In genomic region chr12:92562063-92562734, GRCh38 we compare ENCODE assay signal across 14 cellular contexts.
A peak's percentile ranks its signal among the peaks of the same experiment; 100 is the strongest.
DNase-seq lines count a peak whose midpoint lies in the region; ATAC-seq and TF ChIP-seq lines count a peak whose summit lies in the region.
"Had no signal": no experiment of that assay in that cellular context is flagged by ENCODE, and none has a peak within 500 bp of the region (broad histone marks: within the 10 kb centered on the region; RNA-seq: fewer than 3 reads in every experiment).

No MANE protein-coding gene starts in this region.

- H3K4me1 ChIP-seq in adrenal gland (replicated peaks in 1 of 2) (peaks cover 15 to 42% of the 10 kb centered on the region in 2 donors), left ventricle myocardium inferior (peaks cover 40% of the 10 kb centered on the region), stomach (peaks cover 12 to 45% (median 20%) of the 10 kb centered on the region in 4 donors)

- intact Hi-C loops in adrenal gland (cut with DNase I) (no loop called here), left ventricle myocardium inferior (cut with micrococcal nuclease) (loop anchor here (10.0 kb wide), 4 partner anchors 317 to 987 kb away; partner anchors contain the start of gene BTG1), stomach (cut with DNase I; ENCODE audit: low total_unique reads) (no loop called here)

- TF ChIP-seq POLR2A in adrenal gland (IDR thresholded peaks at IDR 0.05) (no peak), stomach (IDR thresholded peaks at IDR 0.05) (no peak)

- H3K27me3 ChIP-seq in adrenal gland: no peaks in the 10 kb centered on the region
- H3K27me3 ChIP-seq in left ventricle myocardium inferior (ENCODE audit: low read depth): no peaks in the 10 kb centered on the region
- H3K27me3 ChIP-seq in stomach: no peaks in the 10 kb centered on the region
- H3K27me3 ChIP-seq: dorsolateral prefrontal cortex had no signal

- H3K4me3 ChIP-seq in adrenal gland: no peak overlapping the region
- H3K4me3 ChIP-seq in left ventricle myocardium inferior: no peak overlapping the region
- H3K4me3 ChIP-seq in stomach: no peak overlapping the region
- H3K4me3 ChIP-seq: dorsolateral prefrontal cortex had no signal

- TF ChIP-seq CTCF in adrenal gland (IDR thresholded peaks at IDR 0.05) (no peak), left ventricle myocardium inferior (IDR thresholded peaks at IDR 0.05; ENCODE audit: borderline replicate concordance) (no peak), stomach (IDR thresholded peaks at IDR 0.05) (no peak)

- 66 to 92% (median 72%) methylated on average over 3 of the region's 3 CpGs for WGBS in adrenal gland, 4 donors
- WGBS in stomach, 5 donors: 59 to 70% (median 65%) methylated on average over 3 of the region's 3 CpGs

- ATAC-seq in GM21423 (IDR thresholded peaks at IDR 0.05; ENCODE audit: unreplicated experiment): no peak

- no peaks in the 10 kb centered on the region for H3K36me3 ChIP-seq in adrenal gland (replicated peaks in 1 of 2)
- no peaks in the 10 kb centered on the region for H3K36me3 ChIP-seq in left ventricle myocardium inferior
- no peaks in the 10 kb centered on the region for H3K36me3 ChIP-seq in stomach

- no peaks in the 10 kb centered on the region for H3K9me3 ChIP-seq in adrenal gland (replicated peaks in 1 of 3)
- peaks cover 6% of the 10 kb centered on the region for H3K9me3 ChIP-seq in left ventricle myocardium inferior (replicated peaks)
- no peaks in the 10 kb centered on the region for H3K9me3 ChIP-seq in stomach

- H3K27ac ChIP-seq in adrenal gland (peak overlapping the region in 3 of 5 donors; percentile 46 to 65 (median 59)), left ventricle myocardium inferior (replicated peaks) (peak overlapping the region; percentile 76), stomach (peak overlapping the region in 4 of 5 donors; percentile 18 to 79 (median 58))
- H3K27ac ChIP-seq: 22Rv1, VCaP had no signal

- DNase-seq in NCI-H82 treated with DMSO at 0.1 percent for 48 hours (lab: John Stamatoyannopoulos, UW; ENCODE audit: unreplicated experiment): peak; percentile 34
- no peak for DNase-seq in NCI-H82 (lab: John Stamatoyannopoulos, UW)
- no peak for DNase-seq in adrenal gland
- DNase-seq in left ventricle myocardium inferior: no peak
- DNase-seq in stomach: no peak
- DNase-seq in NK-92 treated with Interleukin-12 subunit alpha and Interleukin-12 subunit beta, amount 100 ng/mL, for 24 hours (lab: John Stamatoyannopoulos, UW): no peak
- DNase-seq in RKO (ENCODE audit: low spot score): no peak
- DNase-seq: activated CD8-positive, alpha-beta memory T cell treated with anti-CD3 and anti-CD28 coated beads, Interleukin-2, amount 50 U/mL, for 4 hours; CD4-positive, alpha-beta memory T cell; foreskin melanocyte had no signal

- no peak for TF ChIP-seq EP300 in stomach (IDR thresholded peaks at IDR 0.05)
